Comparison of ENCODE assay signal across 21 cellular contexts in genomic region chr20:22862645-22863230, GRCh38.
DNase-seq lines count a peak whose midpoint lies in the region; ATAC-seq and TF ChIP-seq lines count a peak whose summit lies in the region.
"Had no signal": no experiment of that assay in that cellular context is flagged by ENCODE, and none has a peak within 500 bp of the region (broad histone marks: within the 10 kb centered on the region; RNA-seq: fewer than 3 reads in every experiment).

No MANE protein-coding gene starts in this region.

- no peaks in the 10 kb centered on the region for H3F3A ChIP-seq in SK-N-SH (replicated peaks; ENCODE audit: insufficient read depth)

- H3K4me1 ChIP-seq in SK-N-SH (ENCODE audit: control insufficient read depth in 1 of 2, insufficient read depth in 2 of 2, low read depth in 1 of 2, low read length in 1 of 2) (no peaks in the 10 kb centered on the region), right cardiac atrium (ENCODE audit: control insufficient read depth, insufficient read depth, low read length) (no peaks in the 10 kb centered on the region), subcutaneous abdominal adipose tissue (ENCODE audit: control insufficient read depth in 5 of 5, insufficient read depth in 5 of 5, low read length in 5 of 5) (peaks cover 0 to 21% (median 0%) of the 10 kb centered on the region in 5 donors)
- H3K4me1 ChIP-seq: vagina had no signal

- no peaks in the 10 kb centered on the region for H3K27me3 Mint-ChIP-seq in activated T-helper 1 cell treated with anti-CD3 and anti-CD28 coated beads, Interleukin-12 subunit alpha, Interleukin-12 subunit beta, Interleukin-2, Interleukin-4 antibody, amounts not matched to agents 30 ng/mL and 10 ng/mL and 1 ng/mL, durations not matched to agents 14 hours and 24 hours and 36 hours (ENCODE audit: insufficient read depth)
- H3K27me3 Mint-ChIP-seq: memory B cell; stimulated activated naive CD8-positive, alpha-beta T cell treated with anti-CD3 and anti-CD28 coated beads, Interleukin-15, amount 100 ng/mL, for 72 hours had no signal

- POLR2A ChIA-PET in SK-N-SH (lab: Yijun Ruan, JAX), result no interaction called here

- H3K27ac ChIP-seq in SK-N-SH (ENCODE audit: low read depth in 2 of 2, low read length in 1 of 2) (no peak overlapping the region), right cardiac atrium (ENCODE audit: low read length) (peak overlapping the region; percentile 59), subcutaneous abdominal adipose tissue (ENCODE audit: low read depth, low read length) (peak overlapping the region; percentile 24)
- H3K27ac ChIP-seq: dorsolateral prefrontal cortex, vagina had no signal

- DNase-seq in SK-N-SH (no peak), cardiac fibroblast (ENCODE audit: low read depth in 2 of 2) (no peak), right cardiac atrium (peak; percentile 30 to 74 (median 67)), middle frontal gyrus (ENCODE audit: extremely low spot score, low spot score) (no peak)
- no peak for DNase-seq in activated T-helper 1 cell treated with anti-CD3 and anti-CD28 coated beads, Interleukin-12 subunit alpha, Interleukin-12 subunit beta, Interleukin-2, Interleukin-4 antibody, amounts not matched to agents 30 ng/mL and 10 ng/mL and 1 ng/mL, durations not matched to agents 14 hours and 24 hours and 36 hours (ENCODE audit: low spot score)
- DNase-seq: activated CD4-positive, alpha-beta T cell treated with anti-CD3 and anti-CD28 coated beads for 48 hours; activated naive CD8-positive, alpha-beta T cell treated with anti-CD3 and anti-CD28 coated beads, Interleukin-2, amount 50 U/mL, for 24 hours; dorsolateral prefrontal cortex; GDM1; GOT3; natural killer cell; NCI-H69; small intestine; stimulated activated CD4-positive, alpha-beta T cell treated with anti-CD3 and anti-CD28 coated beads, Interleukin-4, amount 100 ng/mL, for 1 hour; stimulated activated naive CD8-positive, alpha-beta T cell treated with anti-CD3 and anti-CD28 coated beads, Interleukin-15, amount 100 ng/mL, for 72 hours had no signal

- H2AFZ ChIP-seq in SK-N-SH (ENCODE audit: low read depth), result no peak overlapping the region

- no peaks in the 10 kb centered on the region for H3K36me3 Mint-ChIP-seq in activated T-helper 1 cell treated with anti-CD3 and anti-CD28 coated beads, Interleukin-12 subunit alpha, Interleukin-12 subunit beta, Interleukin-2, Interleukin-4 antibody, amounts not matched to agents 30 ng/mL and 10 ng/mL and 1 ng/mL, durations not matched to agents 14 hours and 24 hours and 36 hours (ENCODE audit: low read depth)
- H3K36me3 Mint-ChIP-seq: memory B cell, natural killer cell had no signal

- H3K4me3 Mint-ChIP-seq in activated T-helper 1 cell treated with anti-CD3 and anti-CD28 coated beads, Interleukin-12 subunit alpha, Interleukin-12 subunit beta, Interleukin-2, Interleukin-4 antibody, amounts not matched to agents 30 ng/mL and 10 ng/mL and 1 ng/mL, durations not matched to agents 14 hours and 24 hours and 36 hours, result no peak overlapping the region
- H3K4me3 Mint-ChIP-seq: activated naive CD8-positive, alpha-beta T cell treated with anti-CD3 and anti-CD28 coated beads, Interleukin-2, amount 50 U/mL, for 24 hours; memory B cell; natural killer cell; stimulated activated naive CD8-positive, alpha-beta T cell treated with anti-CD3 and anti-CD28 coated beads, Interleukin-15, amount 100 ng/mL, for 72 hours had no signal

- H3K4me1 Mint-ChIP-seq in activated T-helper 1 cell treated with anti-CD3 and anti-CD28 coated beads, Interleukin-12 subunit alpha, Interleukin-12 subunit beta, Interleukin-2, Interleukin-4 antibody, amounts not matched to agents 30 ng/mL and 10 ng/mL and 1 ng/mL, durations not matched to agents 14 hours and 24 hours and 36 hours (ENCODE audit: low read depth), result no peaks in the 10 kb centered on the region
- H3K4me1 Mint-ChIP-seq: activated naive CD8-positive, alpha-beta T cell treated with anti-CD3 and anti-CD28 coated beads, Interleukin-2, amount 50 U/mL, for 24 hours; memory B cell; natural killer cell; stimulated activated naive CD8-positive, alpha-beta T cell treated with anti-CD3 and anti-CD28 coated beads, Interleukin-15, amount 100 ng/mL, for 72 hours had no signal

- H4K20me1 ChIP-seq in SK-N-SH (ENCODE audit: insufficient read depth), result no peaks in the 10 kb centered on the region

- no peaks in the 10 kb centered on the region for H3K9me3 ChIP-seq in SK-N-SH
- no peaks in the 10 kb centered on the region for H3K9me3 ChIP-seq in right cardiac atrium (ENCODE audit: control insufficient read depth, low read length)
- H3K9me3 ChIP-seq in subcutaneous abdominal adipose tissue (ENCODE audit: control insufficient read depth in 5 of 5, low read length in 5 of 5), result no peaks in the 10 kb centered on the region
- H3K9me3 ChIP-seq: vagina had no signal

- intact Hi-C loops in right cardiac atrium (cut with DNase I), result loop anchor here in 1 of 4 donors (10.0 kb wide), 1 partner anchor 168 kb away; no protein-coding TSS in a partner anchor
- intact Hi-C loops in activated T-helper 1 cell treated with anti-CD3 and anti-CD28 coated beads, Interleukin-12 subunit alpha, Interleukin-12 subunit beta, Interleukin-2, Interleukin-4 antibody, amounts not matched to agents 30 ng/mL and 10 ng/mL and 1 ng/mL, durations not matched to agents 14 hours and 24 hours and 36 hours (cut with micrococcal nuclease), result no loop called here

- H3K36me3 ChIP-seq in SK-N-SH (replicated peaks in 1 of 2; ENCODE audit: control insufficient read depth in 1 of 2, insufficient read depth in 2 of 2, low read length in 1 of 2) (no peaks in the 10 kb centered on the region), subcutaneous abdominal adipose tissue (ENCODE audit: control insufficient read depth in 5 of 5, insufficient read depth in 5 of 5, low read length in 5 of 5) (no peaks in the 10 kb centered on the region)
- H3K36me3 ChIP-seq: vagina had no signal

- ATAC-seq in SK-N-SH treated with all-trans-retinoic acid at 6 μM for 48 hours, result no peak
- ATAC-seq in right cardiac atrium, result peak; percentile 38 to 63
- ATAC-seq in GM18502 (IDR thresholded peaks at IDR 0.05; ENCODE audit: poor library complexity, unreplicated experiment), result no peak
- ATAC-seq: activated naive CD8-positive, alpha-beta T cell treated with anti-CD3 and anti-CD28 coated beads, Interleukin-2, amount 50 U/mL, for 24 hours; natural killer cell; stimulated activated naive CD8-positive, alpha-beta T cell treated with anti-CD3 and anti-CD28 coated beads, Interleukin-15, amount 100 ng/mL, for 72 hours had no signal

- no peak overlapping the region for H3K27ac Mint-ChIP-seq in activated T-helper 1 cell treated with anti-CD3 and anti-CD28 coated beads, Interleukin-12 subunit alpha, Interleukin-12 subunit beta, Interleukin-2, Interleukin-4 antibody, amounts not matched to agents 30 ng/mL and 10 ng/mL and 1 ng/mL, durations not matched to agents 14 hours and 24 hours and 36 hours
- H3K27ac Mint-ChIP-seq: activated naive CD8-positive, alpha-beta T cell treated with anti-CD3 and anti-CD28 coated beads, Interleukin-2, amount 50 U/mL, for 24 hours; activated T-helper 2 cell treated with anti-CD3 and anti-CD28 coated beads, Interferon-gamma antibody, Interleukin-2, Interleukin-4, amounts not matched to agents 10 μg/mL and 5 μg/mL and 100 μg/mL, durations not matched to agents 14 hours and 24 hours and 36 hours; memory B cell; natural killer cell; stimulated activated naive CD8-positive, alpha-beta T cell treated with anti-CD3 and anti-CD28 coated beads, Interleukin-15, amount 100 ng/mL, for 72 hours had no signal

- no peak for TF ChIP-seq EP300 in SK-N-SH (IDR thresholded peaks at IDR 0.05; ENCODE audit: borderline replicate concordance in 1 of 2, low read depth in 1 of 2, low read length in 1 of 2)

- no peaks in the 10 kb centered on the region for H3K27me3 ChIP-seq in SK-N-SH (ENCODE audit: insufficient read depth)
- no peaks in the 10 kb centered on the region for H3K27me3 ChIP-seq in right cardiac atrium (ENCODE audit: control insufficient read depth, insufficient read depth)
- peaks cover 0 to 3% (median 0%) of the 10 kb centered on the region in 5 donors for H3K27me3 ChIP-seq in subcutaneous abdominal adipose tissue (ENCODE audit: control insufficient read depth in 5 of 5, insufficient read depth in 4 of 5, low read length in 5 of 5)
- H3K27me3 ChIP-seq: vagina had no signal

- TF ChIP-seq CTCF in SK-N-SH (IDR thresholded peaks at IDR 0.05) (peak; percentile 23; the same call in 1 of the 2 replicates), cardiac fibroblast (IDR thresholded peaks at IDR 0.05; ENCODE audit: low read depth, low read length) (peak; percentile 14)

- no peaks in the 10 kb centered on the region for H3K79me2 ChIP-seq in SK-N-SH (ENCODE audit: insufficient read depth)

- H3K9me3 Mint-ChIP-seq in activated T-helper 1 cell treated with anti-CD3 and anti-CD28 coated beads, Interleukin-12 subunit alpha, Interleukin-12 subunit beta, Interleukin-2, Interleukin-4 antibody, amounts not matched to agents 30 ng/mL and 10 ng/mL and 1 ng/mL, durations not matched to agents 14 hours and 24 hours and 36 hours, result no peaks in the 10 kb centered on the region
- H3K9me3 Mint-ChIP-seq: activated T-helper 2 cell treated with anti-CD3 and anti-CD28 coated beads, Interferon-gamma antibody, Interleukin-2, Interleukin-4, amounts not matched to agents 10 μg/mL and 5 μg/mL and 100 μg/mL, durations not matched to agents 14 hours and 24 hours and 36 hours; natural killer cell had no signal

- CTCF ChIA-PET in SK-N-SH (lab: Yijun Ruan, JAX), result no interaction called here

- TF ChIP-seq RAD21 in SK-N-SH (IDR thresholded peaks at IDR 0.05; ENCODE audit: low read length), result no peak

- no peaks in the 10 kb centered on the region for H3K9me2 ChIP-seq in SK-N-SH

- 12% methylated on average over 11 of the region's 11 CpGs for WGBS in SK-N-SH (ENCODE audit: low lambda C conversion rate)
- 66% methylated on average over 11 of the region's 11 CpGs for WGBS in right cardiac atrium

- H3K4me3 ChIP-seq in SK-N-SH (ENCODE audit: low read depth in 2 of 2, low read length in 1 of 2), result no peak overlapping the region
- H3K4me3 ChIP-seq in cardiac fibroblast (replicated peaks in 1 of 2; ENCODE audit: low read depth in 2 of 2, low read length in 2 of 2), result no peak overlapping the region
- H3K4me3 ChIP-seq in right cardiac atrium (ENCODE audit: low read length), result no peak overlapping the region
- no peak overlapping the region for H3K4me3 ChIP-seq in subcutaneous abdominal adipose tissue (ENCODE audit: low read depth in 1 of 5, low read length in 5 of 5)
- H3K4me3 ChIP-seq: dorsolateral prefrontal cortex, vagina had no signal

- H3K9ac ChIP-seq in SK-N-SH (no peak overlapping the region), subcutaneous abdominal adipose tissue (ENCODE audit: low read length in 5 of 5) (no peak overlapping the region)

- no peak overlapping the region for H3K4me2 ChIP-seq in SK-N-SH

TF ChIP-seq in SK-N-SH, 30 proteins besides CTCF, POLR2A, EP300 and RAD21 (continues in another document):
- TF ChIP-seq TEAD4 (IDR thresholded peaks at IDR 0.05; ENCODE audit: borderline replicate concordance, insufficient read depth) (no peak), YY1 (IDR thresholded peaks at IDR 0.05; ENCODE audit: low read depth) (no peak), POLR2AphosphoS5 (IDR thresholded peaks at IDR 0.05; ENCODE audit: low read depth, low read length) (no peak)

TF ChIP-seq in SK-N-SH treated with all-trans-retinoic acid at 6 μM for 48 hours, 23 proteins besides CTCF, POLR2A, EP300 and RAD21 (continues in another document):
- TF ChIP-seq CSDC2 (CRISPR knock-in tag; IDR thresholded peaks at IDR 0.05) (no peak), ZFP3 (CRISPR knock-in tag; IDR thresholded peaks at IDR 0.05) (no peak), ZFP30 (CRISPR knock-in tag; IDR thresholded peaks at IDR 0.05) (no peak)

Comparison
In these comparisons a context has a peak if more than half of its experiments do, and no peak if none do; other contexts are left out.
1. DNase-seq: peak in right cardiac atrium (3 of 3); none in SK-N-SH (single experiment), cardiac fibroblast (0 of 2), middle frontal gyrus (single experiment) and activated T-helper 1 cell treated with anti-CD3 and anti-CD28 coated beads, Interleukin-12 subunit alpha, Interleukin-12 subunit beta, Interleukin-2, Interleukin-4 antibody, amounts not matched to agents 30 ng/mL and 10 ng/mL and 1 ng/mL, durations not matched to agents 14 hours and 24 hours and 36 hours (single experiment).
2. H3K27ac ChIP-seq: peak in right cardiac atrium (single experiment) and subcutaneous abdominal adipose tissue (single experiment); none in SK-N-SH (0 of 2).
3. ATAC-seq: peak in right cardiac atrium (2 of 2); none in SK-N-SH treated with all-trans-retinoic acid at 6 μM for 48 hours (single experiment) and GM18502 (single experiment).